In genomic region chr19:58408152-58409009, GRCh38 we compare ENCODE assay signal across 8 cellular contexts. TPM values are rescaled to one million over a fixed set of nuclear protein-coding genes. Genes with fewer than 3 reads are reported as not detected.
DNase-seq lines count a peak whose midpoint lies in the region; ATAC-seq and TF ChIP-seq lines count a peak whose summit lies in the region.

Gene ZNF584 (plus strand): TSS chr19:58408649. CDS start chr19:58409148, 499 bp downstream.

- no peaks in the 10 kb centered on the region for H3K9me3 ChIP-seq in left ventricle myocardium inferior (replicated peaks)

- H3K27me3 Mint-ChIP-seq in T-helper 1 cell treated with Interleukin-12 subunit alpha and Interleukin-12 subunit beta and Interleukin-4 antibody, amounts not matched to agents 30 μg/mL and 1 μg/mL, for 36 hours (ENCODE audit: low read depth) = no peaks in the 10 kb centered on the region
- no peaks in the 10 kb centered on the region for H3K27me3 Mint-ChIP-seq in progenitor cell of endocrine pancreas

- in situ Hi-C loops in GM13977 (cut with MboI; ENCODE audit: low pct_unique_long_range_greater_than_20kb, low sequenced_read_pairs, unreplicated experiment) = no loop called here

- peaks cover 37% of the 10 kb centered on the region for H3K4me1 ChIP-seq in left ventricle myocardium inferior

- no peaks in the 10 kb centered on the region for H3K36me3 ChIP-seq in left ventricle myocardium inferior

- peak; percentile 97 for DNase-seq in GM13977 (ENCODE audit: low spot score)
- peak; percentile 94 for DNase-seq in NCI-H1694 (lab: John Stamatoyannopoulos, UW)
- peak; percentile 55 to 97 (median 92) for DNase-seq in amygdala (lab: John Stamatoyannopoulos, UW)
- peak; percentile 96 for DNase-seq in left ventricle myocardium inferior
- peak; percentile 91 for DNase-seq in progenitor cell of endocrine pancreas (ENCODE audit: low spot score, unreplicated experiment)
- DNase-seq in ureter (ENCODE audit: low spot score) = peak; percentile 96

- peaks cover 2% of the 10 kb centered on the region for H3K36me3 Mint-ChIP-seq in T-helper 1 cell treated with Interleukin-12 subunit alpha and Interleukin-12 subunit beta and Interleukin-4 antibody, amounts not matched to agents 30 μg/mL and 1 μg/mL, for 36 hours (ENCODE audit: low read depth)
- peaks cover 4% of the 10 kb centered on the region for H3K36me3 Mint-ChIP-seq in progenitor cell of endocrine pancreas (ENCODE audit: insufficient read depth)

- TF ChIP-seq CTCF in GM13977 (IDR thresholded peaks at IDR 0.05; ENCODE audit: extremely low read depth, insufficient read depth, missing control alignments) (peak; percentile 21), left ventricle myocardium inferior (IDR thresholded peaks at IDR 0.05; ENCODE audit: borderline replicate concordance) (no peak), progenitor cell of endocrine pancreas (IDR thresholded peaks at IDR 0.05; ENCODE audit: unreplicated experiment) (no peak)

- peak within 1 kb of the TSS; percentile 94 for H3K27ac ChIP-seq in left ventricle myocardium inferior (replicated peaks)

- peak; percentile 92 for ATAC-seq in HG02885 (IDR thresholded peaks at IDR 0.05; ENCODE audit: poor library complexity, unreplicated experiment)

- no peaks in the 10 kb centered on the region for H3K9me3 Mint-ChIP-seq in T-helper 1 cell treated with Interleukin-12 subunit alpha and Interleukin-12 subunit beta and Interleukin-4 antibody, amounts not matched to agents 30 μg/mL and 1 μg/mL, for 36 hours
- H3K9me3 Mint-ChIP-seq in progenitor cell of endocrine pancreas (ENCODE audit: low read depth) = no peaks in the 10 kb centered on the region

- no peaks in the 10 kb centered on the region for H3K27me3 ChIP-seq in left ventricle myocardium inferior (ENCODE audit: low read depth)

- peak within 1 kb of the TSS; percentile 93 for H3K27ac Mint-ChIP-seq in T-helper 1 cell treated with Interleukin-12 subunit alpha and Interleukin-12 subunit beta and Interleukin-4 antibody, amounts not matched to agents 30 μg/mL and 1 μg/mL, for 36 hours
- peak within 1 kb of the TSS; percentile 97 for H3K27ac Mint-ChIP-seq in progenitor cell of endocrine pancreas

- peak within 1 kb of the TSS; percentile 96 for H3K4me3 Mint-ChIP-seq in T-helper 1 cell treated with Interleukin-12 subunit alpha and Interleukin-12 subunit beta and Interleukin-4 antibody, amounts not matched to agents 30 μg/mL and 1 μg/mL, for 36 hours
- H3K4me3 Mint-ChIP-seq in progenitor cell of endocrine pancreas (ENCODE audit: low read depth) = peak within 1 kb of the TSS; percentile 82

- intact Hi-C loops in left ventricle myocardium inferior (cut with micrococcal nuclease) = no loop called here

- H3K4me3 ChIP-seq in left ventricle myocardium inferior = peak within 1 kb of the TSS; percentile 86

- peaks cover 31% of the 10 kb centered on the region for H3K4me1 Mint-ChIP-seq in T-helper 1 cell treated with Interleukin-12 subunit alpha and Interleukin-12 subunit beta and Interleukin-4 antibody, amounts not matched to agents 30 μg/mL and 1 μg/mL, for 36 hours (ENCODE audit: low read depth)
- H3K4me1 Mint-ChIP-seq in progenitor cell of endocrine pancreas (ENCODE audit: low read depth) = peaks cover 23% of the 10 kb centered on the region

RNA-seq across cellular contexts. Expression of gene ZNF584, which starts in this region (rescaled TPM):
- 16.8 TPM for total RNA-seq in left ventricle myocardium inferior
- total RNA-seq in progenitor cell of endocrine pancreas = 16.7 and 18.2 TPM in 2 replicates
- 11.5 TPM for total RNA-seq in ureter

Comparison
In these comparisons a context has a peak if more than half of its experiments do, and no peak if none do; other contexts are left out.
1. Peak in every context shown above with its lines: DNase-seq, ATAC-seq, H3K4me3 ChIP-seq and H3K27ac ChIP-seq.